In genomic region chr12:56189918-56190694, GRCh38 we compare ENCODE assay signal across 1 cellular context.
TF ChIP-seq lines count a peak whose summit lies in the region.

No MANE protein-coding gene starts in this region.

TF ChIP-seq in PFSK-1, 5 proteins besides CTCF, POLR2A, EP300 and RAD21 (continued from another document):
- TF ChIP-seq, protein P1, sequence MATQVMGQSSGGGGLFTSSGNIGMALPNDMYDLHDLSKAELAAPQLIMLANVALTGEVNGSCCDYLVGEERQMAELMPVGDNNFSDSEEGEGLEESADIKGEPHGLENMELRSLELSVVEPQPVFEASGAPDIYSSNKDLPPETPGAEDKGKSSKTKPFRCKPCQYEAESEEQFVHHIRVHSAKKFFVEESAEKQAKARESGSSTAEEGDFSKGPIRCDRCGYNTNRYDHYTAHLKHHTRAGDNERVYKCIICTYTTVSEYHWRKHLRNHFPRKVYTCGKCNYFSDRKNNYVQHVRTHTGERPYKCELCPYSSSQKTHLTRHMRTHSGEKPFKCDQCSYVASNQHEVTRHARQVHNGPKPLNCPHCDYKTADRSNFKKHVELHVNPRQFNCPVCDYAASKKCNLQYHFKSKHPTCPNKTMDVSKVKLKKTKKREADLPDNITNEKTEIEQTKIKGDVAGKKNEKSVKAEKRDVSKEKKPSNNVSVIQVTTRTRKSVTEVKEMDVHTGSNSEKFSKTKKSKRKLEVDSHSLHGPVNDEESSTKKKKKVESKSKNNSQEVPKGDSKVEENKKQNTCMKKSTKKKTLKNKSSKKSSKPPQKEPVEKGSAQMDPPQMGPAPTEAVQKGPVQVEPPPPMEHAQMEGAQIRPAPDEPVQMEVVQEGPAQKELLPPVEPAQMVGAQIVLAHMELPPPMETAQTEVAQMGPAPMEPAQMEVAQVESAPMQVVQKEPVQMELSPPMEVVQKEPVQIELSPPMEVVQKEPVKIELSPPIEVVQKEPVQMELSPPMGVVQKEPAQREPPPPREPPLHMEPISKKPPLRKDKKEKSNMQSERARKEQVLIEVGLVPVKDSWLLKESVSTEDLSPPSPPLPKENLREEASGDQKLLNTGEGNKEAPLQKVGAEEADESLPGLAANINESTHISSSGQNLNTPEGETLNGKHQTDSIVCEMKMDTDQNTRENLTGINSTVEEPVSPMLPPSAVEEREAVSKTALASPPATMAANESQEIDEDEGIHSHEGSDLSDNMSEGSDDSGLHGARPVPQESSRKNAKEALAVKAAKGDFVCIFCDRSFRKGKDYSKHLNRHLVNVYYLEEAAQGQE (IDR thresholded peaks at IDR 0.05; ENCODE audit: insufficient read depth in 1 of 2, low read depth in 2 of 2, low read length in 2 of 2), result peak; percentile 19 to 28; a peak in 2 of 4 replicates
- TF ChIP-seq FOXP2 (optimal IDR thresholded peaks at IDR 0.05; ENCODE audit: borderline replicate concordance, extremely low read depth, extremely low read length, insufficient read depth), result no peak
- TF ChIP-seq SIN3A (IDR thresholded peaks at IDR 0.05; ENCODE audit: borderline replicate concordance, insufficient read depth, low read length), result 0 out of 2 replicates have a peak, but pooled peaks have one; percentile 23
- TF ChIP-seq POLR2AphosphoS5 (IDR thresholded peaks at IDR 0.05; ENCODE audit: low read depth, low read length), result 0 out of 2 replicates have a peak, but pooled peaks have one; percentile 22
